In genomic region chr2:25700221-25700660, GRCh38 we compare ENCODE assay signal across 8 cellular contexts. TPM values are rescaled to one million over a fixed set of nuclear protein-coding genes. Genes with fewer than 3 reads are reported as not detected.
DNase-seq lines count a peak whose midpoint lies in the region; ATAC-seq and TF ChIP-seq lines count a peak whose summit lies in the region.

No MANE protein-coding gene starts in this region.

- no peaks in the 10 kb centered on the region for H3K9me3 ChIP-seq in hepatocyte (ENCODE audit: low read depth)

- H3K27me3 Mint-ChIP-seq in CD14-positive monocyte (ENCODE audit: low read depth in 3 of 3): peaks cover 0 to 5% (median 0%) of the 10 kb centered on the region in 3 donors
- H3K27me3 Mint-ChIP-seq in activated T-cell treated with anti-CD3 and anti-CD28 coated beads, Interleukin-2, amount 50 U/mL, for 72 hours (ENCODE audit: low read depth): no peaks in the 10 kb centered on the region

- H3K4me3 Mint-ChIP-seq in CD14-positive monocyte: no peak overlapping the region
- H3K4me3 Mint-ChIP-seq in activated T-cell treated with anti-CD3 and anti-CD28 coated beads, Interleukin-2, amount 50 U/mL, for 72 hours: no peak overlapping the region

- no peak overlapping the region for H3K4me2 ChIP-seq in hepatocyte

- no peak for ATAC-seq in activated T-cell treated with anti-CD3 and anti-CD28 coated beads, Interleukin-2, amount 50 U/mL, for 72 hours (replicated peaks in 1 of 2)
- no peak for ATAC-seq in GM21515 (IDR thresholded peaks at IDR 0.05; ENCODE audit: unreplicated experiment)

- no peaks in the 10 kb centered on the region for H3K36me3 Mint-ChIP-seq in CD14-positive monocyte
- H3K36me3 Mint-ChIP-seq in activated T-cell treated with anti-CD3 and anti-CD28 coated beads, Interleukin-2, amount 50 U/mL, for 72 hours (ENCODE audit: insufficient read depth in 2 of 2): no peaks in the 10 kb centered on the region

- 40% methylated on average over 6 of the region's 6 CpGs for WGBS in hepatocyte (ENCODE audit: low lambda C conversion rate, missing lambda C conversion rate)

- no peaks in the 10 kb centered on the region for H3K36me3 ChIP-seq in hepatocyte (replicated peaks; ENCODE audit: insufficient read depth, low read depth)

- H3K27me3 ChIP-seq in hepatocyte: no peaks in the 10 kb centered on the region

- H3K27ac ChIP-seq in hepatocyte: no peak overlapping the region

- intact Hi-C loops in CD14-positive monocyte (cut with micrococcal nuclease): no loop called here

- H4K20me1 ChIP-seq in hepatocyte (ENCODE audit: insufficient read depth, poor library complexity, severe bottlenecking): no peaks in the 10 kb centered on the region

- H3K27ac Mint-ChIP-seq in CD14-positive monocyte: no peak overlapping the region
- no peak overlapping the region for H3K27ac Mint-ChIP-seq in activated T-cell treated with anti-CD3 and anti-CD28 coated beads, Interleukin-2, amount 50 U/mL, for 72 hours

- DNase-seq in CD14-positive monocyte (ENCODE audit: low spot score) (no peak), NCI-H2227 treated with DMSO at 0.1 percent for 48 hours (lab: John Stamatoyannopoulos, UW) (peak; percentile 69), hepatocyte (ENCODE audit: low spot score) (peak; percentile 70), GDM1 (lab: John Stamatoyannopoulos, UW) (no peak)
- peak; percentile 15 to 36 for DNase-seq in activated T-cell treated with anti-CD3 and anti-CD28 coated beads, Interleukin-2, amount 50 U/mL, for 72 hours
- DNase-seq in stimulated activated CD4-positive, alpha-beta T cell treated with anti-CD3 and anti-CD28 coated beads, Interleukin-12 subunit alpha, Interleukin-12 subunit beta, amount 100 ng/mL, for 48 hours (ENCODE audit: low read depth in 2 of 3, low spot score in 1 of 3): peak in 2 of 3 donors; percentile 3 to 46

- H3K4me1 ChIP-seq in hepatocyte (ENCODE audit: insufficient read depth): no peaks in the 10 kb centered on the region

- H3K79me2 ChIP-seq in hepatocyte: no peaks in the 10 kb centered on the region

- TF ChIP-seq CTCF in CD14-positive monocyte (IDR thresholded peaks at IDR 0.05): peak; percentile 72
- peak; percentile 66 for TF ChIP-seq CTCF in GM12874 (IDR thresholded peaks at IDR 0.05; ENCODE audit: insufficient read depth, low read depth, low read length)
- peak; percentile 73 for TF ChIP-seq CTCF in hepatocyte (IDR thresholded peaks at IDR 0.05; ENCODE audit: poor library complexity)

- H3K9me3 Mint-ChIP-seq in CD14-positive monocyte: peaks cover 0 to 5% (median 0%) of the 10 kb centered on the region in 7 donors
- H3K9me3 Mint-ChIP-seq in activated T-cell treated with anti-CD3 and anti-CD28 coated beads, Interleukin-2, amount 50 U/mL, for 72 hours: no peaks in the 10 kb centered on the region

- no peaks in the 10 kb centered on the region for H3K9me2 ChIP-seq in hepatocyte (replicated peaks; ENCODE audit: insufficient read depth)

- no peak overlapping the region for H2AFZ ChIP-seq in hepatocyte

- peaks cover 1% of the 10 kb centered on the region for H3K4me1 Mint-ChIP-seq in CD14-positive monocyte
- no peaks in the 10 kb centered on the region for H3K4me1 Mint-ChIP-seq in activated T-cell treated with anti-CD3 and anti-CD28 coated beads, Interleukin-2, amount 50 U/mL, for 72 hours (ENCODE audit: low read depth)

- H3K4me3 ChIP-seq in hepatocyte: no peak overlapping the region

RNA-seq across cellular contexts. Expression of gene DTNB, which starts 26.9 kb away (rescaled TPM):
- polyA plus RNA-seq in CD14-positive monocyte (1 to 10 TPM; 3.0 to 3.3 TPM), hepatocyte (13.9 and 14.9 TPM in 2 replicates)
- 10 to 100 TPM; 29.7 to 31.2 TPM for total RNA-seq in activated T-cell treated with anti-CD3 and anti-CD28 coated beads, Interleukin-2, amount 50 U/mL, for 72 hours
- total RNA-seq in hepatocyte: 10.3 and 12.8 TPM in 2 replicates

Comparison
In these comparisons a context has a peak if more than half of its experiments do, and no peak if none do; other contexts are left out.
1. DNase-seq: peak in NCI-H2227 treated with DMSO at 0.1 percent for 48 hours (single experiment), activated T-cell treated with anti-CD3 and anti-CD28 coated beads, Interleukin-2, amount 50 U/mL, for 72 hours (2 of 2), hepatocyte (single experiment) and stimulated activated CD4-positive, alpha-beta T cell treated with anti-CD3 and anti-CD28 coated beads, Interleukin-12 subunit alpha, Interleukin-12 subunit beta, amount 100 ng/mL, for 48 hours (2 of 3); none in CD14-positive monocyte (single experiment) and GDM1 (single experiment).
2. Peak in every context shown above with its lines, with median percentiles within 50 percentile points of each other: CTCF ChIP-seq.